Comparison of ENCODE assay signal across 22 cellular contexts in the genomic region with DNA sequence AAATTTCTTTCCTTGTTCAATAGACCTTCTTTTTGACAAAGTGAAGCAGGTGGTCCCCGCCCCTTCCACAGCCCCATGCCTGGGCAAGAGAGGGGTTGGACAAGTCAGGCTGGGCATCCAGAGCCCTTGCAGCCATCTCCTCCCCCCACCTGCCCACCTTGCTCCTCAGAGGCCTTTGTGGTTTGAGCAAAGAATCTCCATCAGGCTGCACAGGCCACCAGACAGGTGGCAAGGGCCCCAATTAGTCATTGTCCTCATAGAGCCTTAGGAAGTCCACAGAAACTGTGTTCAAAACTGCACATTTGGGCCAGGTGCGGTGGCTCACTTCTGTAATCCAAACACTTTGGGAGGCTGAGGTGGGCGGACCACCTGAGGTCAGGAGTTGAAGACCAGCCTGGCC. TPM values are rescaled to one million over a fixed set of nuclear protein-coding genes. Genes with fewer than 3 reads are reported as not detected.
DNase-seq lines count a peak whose midpoint lies in the region; ATAC-seq, FAIRE-seq and TF ChIP-seq lines count a peak whose summit lies in the region.
"Had no signal": no experiment of that assay in that cellular context is flagged by ENCODE, and none has a peak within 500 bp of the region (broad histone marks: within the 10 kb centered on the region; RNA-seq: fewer than 3 reads in every experiment).

No MANE protein-coding gene starts in this region.

- peak overlapping the region; percentile 94; the same call in 1 of the 2 replicates for H2AK5ac ChIP-seq in IMR-90 (ENCODE audit: low read depth, low read length)

- peak overlapping the region; percentile 88 for H2BK20ac ChIP-seq in IMR-90 (ENCODE audit: low read depth, low read length)

- H4K20me1 ChIP-seq in IMR-90 (ENCODE audit: insufficient read depth, low read length) (no peaks in the 10 kb centered on the region), astrocyte (ENCODE audit: insufficient read depth, low read length) (no peaks in the 10 kb centered on the region)

- H4K8ac ChIP-seq in IMR-90 (ENCODE audit: low read depth in 2 of 2, low read length in 2 of 2) = peak overlapping the region in 1 of 2 experiments; percentile 92; a peak in 1 of 4 replicates

- no peaks in the 10 kb centered on the region for H3K27me3 Mint-ChIP-seq in activated T-cell treated with anti-CD3 and anti-CD28 coated beads, Interleukin-2, amount 50 U/mL, for 24 hours
- H3K27me3 Mint-ChIP-seq in astrocyte (ENCODE audit: low read depth, unreplicated experiment) = peaks cover 8% of the 10 kb centered on the region

- POLR2A ChIA-PET in IMR-90 (lab: Charles Lee; ENCODE audit: unreplicated experiment) = no interaction called here
- POLR2A ChIA-PET in RWPE1 (lab: Yijun Ruan, JAX; ENCODE audit: low non-redundant PET) = no interaction called here

- H2BK15ac ChIP-seq in IMR-90 (ENCODE audit: low read depth, low read length) = no peak overlapping the region

- ATAC-seq in IMR-90 (ENCODE audit: low read depth) (no peak), HG02759 (IDR thresholded peaks at IDR 0.05; ENCODE audit: unreplicated experiment) (no peak), GM19324 (IDR thresholded peaks at IDR 0.05; ENCODE audit: low FRiP score, unreplicated experiment) (no peak)
- ATAC-seq in stimulated activated effector memory CD8-positive, alpha-beta T cell treated with anti-CD3 and anti-CD28 coated beads, Interleukin-12 subunit alpha, Interleukin-12 subunit beta, amount 100 ng/mL, for 72 hours = no peak
- ATAC-seq: GM12878, heart right ventricle had no signal

- H3K4ac ChIP-seq in IMR-90 (ENCODE audit: low read depth, low read length) = peak overlapping the region; percentile 97; the same call in 1 of the 2 replicates

- H3K79me2 ChIP-seq in astrocyte (ENCODE audit: insufficient read depth, low read length) = no peaks in the 10 kb centered on the region

- H3K4me3 ChIP-seq in IMR-90 (ENCODE audit: insufficient read depth, low read depth, low read length) = no peak overlapping the region
- no peak overlapping the region for H3K4me3 ChIP-seq in astrocyte (ENCODE audit: insufficient read depth, low read depth, low read length)
- H3K4me3 ChIP-seq: GM12878, suprapubic skin had no signal

- no peak overlapping the region for H3K14ac ChIP-seq in IMR-90 (replicated peaks; ENCODE audit: low read depth, low read length)

- H2BK120ac ChIP-seq in IMR-90 (ENCODE audit: low read depth, low read length) = peak overlapping the region; percentile 95; the same call in 1 of the 2 replicates

- peaks cover 30% of the 10 kb centered on the region for H3K9me1 ChIP-seq in IMR-90 (ENCODE audit: insufficient read depth, low read length)

- H3K4me3 Mint-ChIP-seq in activated T-cell treated with anti-CD3 and anti-CD28 coated beads, Interleukin-2, amount 50 U/mL, for 24 hours = no peak overlapping the region
- peak overlapping the region; percentile 8 for H3K4me3 Mint-ChIP-seq in astrocyte (ENCODE audit: unreplicated experiment)
- H3K4me3 Mint-ChIP-seq in stimulated activated effector memory CD8-positive, alpha-beta T cell treated with anti-CD3 and anti-CD28 coated beads, Interleukin-12 subunit alpha, Interleukin-12 subunit beta, amount 100 ng/mL, for 72 hours = peak overlapping the region; percentile 85

- TF ChIP-seq RAD21 in IMR-90 (IDR thresholded peaks at IDR 0.05; ENCODE audit: low read length) = no peak

- in situ Hi-C loops in IMR-90 (cut with MboI; ENCODE audit: low sequenced_read_pairs) = loop anchor here (5.0 kb wide), 1 partner anchor 229 kb away; no protein-coding TSS in a partner anchor

- H3K18ac ChIP-seq in IMR-90 (ENCODE audit: low read depth, low read length) = no peak overlapping the region

- H3K9ac ChIP-seq in IMR-90 (ENCODE audit: low read depth, low read length) (no peak overlapping the region), astrocyte (ENCODE audit: low read length) (no peak overlapping the region)

- H3K27me3 ChIP-seq in IMR-90 (ENCODE audit: control insufficient read depth, insufficient read depth, low read length) (no peaks in the 10 kb centered on the region), astrocyte (ENCODE audit: insufficient read depth, low read length) (no peaks in the 10 kb centered on the region)
- H3K27me3 ChIP-seq: suprapubic skin had no signal

- TF ChIP-seq POLR2A in IMR-90 (IDR thresholded peaks at IDR 0.05; ENCODE audit: low read depth, low read length) = no peak

- no CpG with 5 or more reads among the region's 3 CpGs for WGBS in IMR-90 (ENCODE audit: extremely low coverage in 2 of 2, insufficient read length in 1 of 2), 2 experiments

- H3K23ac ChIP-seq in IMR-90 (ENCODE audit: low read depth, low read length) = no peak overlapping the region

- TF ChIP-seq CTCF in IMR-90 (conservative IDR thresholded peaks at IDR 0.05; ENCODE audit: low read depth, low read length) (no peak), astrocyte (IDR thresholded peaks at IDR 0.05; ENCODE audit: insufficient read depth, low read depth, low read length) (no peak), RWPE1 (conservative IDR thresholded peaks at IDR 0.05; ENCODE audit: low read depth) (no peak)

- peaks cover 0 to 18% of the 10 kb centered on the region in 2 experiments; a peak in 1 of 4 replicates for H3K79me1 ChIP-seq in IMR-90 (ENCODE audit: low read depth in 1 of 2, low read length in 2 of 2)

- H2AK9ac ChIP-seq in IMR-90 (replicated peaks; ENCODE audit: low read depth, low read length, poor library complexity) = peak overlapping the region; percentile 49

- DNase-seq in activated T-cell treated with anti-CD3 and anti-CD28 coated beads, Interleukin-2, amount 50 U/mL, for 24 hours = no peak
- no peak for DNase-seq in activated T-cell treated with anti-CD3 and anti-CD28 coated beads for 4 hours
- DNase-seq in IMR-90 = no peak
- no peak for DNase-seq in astrocyte (ENCODE audit: low read depth)
- DNase-seq in stimulated activated effector memory CD8-positive, alpha-beta T cell treated with anti-CD3 and anti-CD28 coated beads, Interleukin-12 subunit alpha, Interleukin-12 subunit beta, amount 100 ng/mL, for 72 hours (ENCODE audit: low spot score in 2 of 2) = no peak
- DNase-seq in RWPE1 (ENCODE audit: low spot score) = no peak
- DNase-seq: activated CD4-positive, alpha-beta T cell treated with anti-CD3 and anti-CD28 coated beads for 4 hours; activated T-cell treated with anti-CD3 and anti-CD28 coated beads, Interleukin-2, amount 50 U/mL, for 1 hour; caudate nucleus; GDM1; heart right ventricle; mammary epithelial cell; NCI-H1694 treated with DMSO at 0.1 percent for 48 hours; NCI-H2227 treated with DMSO at 0.1 percent for 48 hours; SIG-M5 had no signal

- H3K36me3 Mint-ChIP-seq in activated T-cell treated with anti-CD3 and anti-CD28 coated beads, Interleukin-2, amount 50 U/mL, for 24 hours (ENCODE audit: low read depth) = peaks cover 25% of the 10 kb centered on the region
- H3K36me3 Mint-ChIP-seq in astrocyte (ENCODE audit: low read depth, unreplicated experiment) = peaks cover 14% of the 10 kb centered on the region
- H3K36me3 Mint-ChIP-seq in stimulated activated effector memory CD8-positive, alpha-beta T cell treated with anti-CD3 and anti-CD28 coated beads, Interleukin-12 subunit alpha, Interleukin-12 subunit beta, amount 100 ng/mL, for 72 hours = peaks cover 42% of the 10 kb centered on the region

- H3K27ac ChIP-seq in IMR-90 (ENCODE audit: insufficient read depth, low read length) (no peak overlapping the region), astrocyte (ENCODE audit: low read depth, low read length) (no peak overlapping the region), RWPE1 (no peak overlapping the region)
- H3K27ac ChIP-seq: suprapubic skin had no signal

- H4K5ac ChIP-seq in IMR-90 (ENCODE audit: low read depth, low read length) = no peak overlapping the region

- peak overlapping the region; percentile 45; the same call in 1 of the 2 replicates for H4K91ac ChIP-seq in IMR-90 (ENCODE audit: insufficient read depth, low read depth, low read length)

- peak overlapping the region; percentile 40 for H3K27ac Mint-ChIP-seq in activated T-cell treated with anti-CD3 and anti-CD28 coated beads, Interleukin-2, amount 50 U/mL, for 24 hours
- H3K27ac Mint-ChIP-seq in astrocyte (ENCODE audit: unreplicated experiment) = no peak overlapping the region
- H3K27ac Mint-ChIP-seq in stimulated activated effector memory CD8-positive, alpha-beta T cell treated with anti-CD3 and anti-CD28 coated beads, Interleukin-12 subunit alpha, Interleukin-12 subunit beta, amount 100 ng/mL, for 72 hours = peak overlapping the region; percentile 90

- dilution Hi-C loops in IMR-90 (cut with HindIII; ENCODE audit: low sequenced_read_pairs, unreplicated experiment) = no loop called here

- no peaks in the 10 kb centered on the region for H3K9me3 Mint-ChIP-seq in activated T-cell treated with anti-CD3 and anti-CD28 coated beads, Interleukin-2, amount 50 U/mL, for 24 hours
- H3K9me3 Mint-ChIP-seq in astrocyte (ENCODE audit: unreplicated experiment) = peaks cover 3% of the 10 kb centered on the region
- no peaks in the 10 kb centered on the region for H3K9me3 Mint-ChIP-seq in stimulated activated effector memory CD8-positive, alpha-beta T cell treated with anti-CD3 and anti-CD28 coated beads, Interleukin-12 subunit alpha, Interleukin-12 subunit beta, amount 100 ng/mL, for 72 hours

- no peak for FAIRE-seq in astrocyte (lab: Jason Lieb, UNC)
- FAIRE-seq: D721Med, GM12878, HTR-8/SVneo, islet of Langerhans had no signal

- H3K56ac ChIP-seq in IMR-90 (ENCODE audit: extremely low read depth, insufficient read depth, low read length) = no peak overlapping the region

- peaks cover 76% of the 10 kb centered on the region for H3K4me1 Mint-ChIP-seq in activated T-cell treated with anti-CD3 and anti-CD28 coated beads, Interleukin-2, amount 50 U/mL, for 24 hours (ENCODE audit: low read depth)
- peaks cover 31% of the 10 kb centered on the region for H3K4me1 Mint-ChIP-seq in astrocyte (ENCODE audit: low read depth, unreplicated experiment)
- peaks cover 59% of the 10 kb centered on the region for H3K4me1 Mint-ChIP-seq in stimulated activated effector memory CD8-positive, alpha-beta T cell treated with anti-CD3 and anti-CD28 coated beads, Interleukin-12 subunit alpha, Interleukin-12 subunit beta, amount 100 ng/mL, for 72 hours

- H2AFZ ChIP-seq in IMR-90 (replicated peaks; ENCODE audit: low read length, poor library complexity) = no peak overlapping the region
- H2AFZ ChIP-seq in astrocyte (ENCODE audit: low read depth, low read length) = no peak overlapping the region

- no peaks in the 10 kb centered on the region for H3K36me3 ChIP-seq in IMR-90 (ENCODE audit: control insufficient read depth, insufficient read depth, low read length)
- H3K36me3 ChIP-seq in astrocyte (ENCODE audit: insufficient read depth, low read length) = no peaks in the 10 kb centered on the region
- H3K36me3 ChIP-seq: suprapubic skin had no signal

- intact Hi-C loops in IMR-90 (cut with micrococcal nuclease) = no loop called here

- H2BK5ac ChIP-seq in IMR-90 (ENCODE audit: low read depth, low read length, poor library complexity, severe bottlenecking) = no peak overlapping the region

- H3K4me1 ChIP-seq in IMR-90 (ENCODE audit: control insufficient read depth, insufficient read depth, low read length) (peaks cover 35% of the 10 kb centered on the region), astrocyte (ENCODE audit: insufficient read depth, low read length) (peaks cover 20% of the 10 kb centered on the region)

- BruUV-seq in IMR-90 (replicated peaks; lab: Mats Ljungman, UMichigan) = no TSS peak

- no peak overlapping the region for H3K4me2 ChIP-seq in IMR-90 (ENCODE audit: low read depth, low read length)
- H3K4me2 ChIP-seq in astrocyte (ENCODE audit: low read length) = no peak overlapping the region

- no peaks in the 10 kb centered on the region for H3K9me3 ChIP-seq in IMR-90 (ENCODE audit: control insufficient read depth, insufficient read depth, low read length)
- no peaks in the 10 kb centered on the region for H3K9me3 ChIP-seq in astrocyte (ENCODE audit: insufficient read depth, low read depth, low read length)
- H3K9me3 ChIP-seq: heart right ventricle, suprapubic skin had no signal

- CTCF ChIA-PET in IMR-90 (lab: Yijun Ruan, JAX) = no interaction called here
- CTCF ChIA-PET in RWPE1 (lab: Yijun Ruan, JAX) = no interaction called here

RNA-seq across cellular contexts. Expression of a gene that starts 1.5 kb away (rescaled TPM):
- total RNA-seq in IMR-90 (2012; rRNA removed) = 1.9 and 2.0 TPM in 2 replicates
- polyA plus RNA-seq in IMR-90 (2012; rRNA removed) = 2.8 and 2.9 TPM in 2 replicates
- polyA plus RNA-seq in IMR-90 (2012; cell fraction: cytosol; rRNA removed) = 2.3 and 2.8 TPM in 2 replicates
- 19.2 and 25.7 TPM in 2 replicates for polyA plus RNA-seq in IMR-90 (2012; cell fraction: nucleus; rRNA removed; ENCODE audit: low replicate concordance)
- 4.5 and 5.8 TPM in 2 replicates for total RNA-seq in astrocyte
